ENCODE assay signal across 8 cellular contexts in the genomic region with DNA sequence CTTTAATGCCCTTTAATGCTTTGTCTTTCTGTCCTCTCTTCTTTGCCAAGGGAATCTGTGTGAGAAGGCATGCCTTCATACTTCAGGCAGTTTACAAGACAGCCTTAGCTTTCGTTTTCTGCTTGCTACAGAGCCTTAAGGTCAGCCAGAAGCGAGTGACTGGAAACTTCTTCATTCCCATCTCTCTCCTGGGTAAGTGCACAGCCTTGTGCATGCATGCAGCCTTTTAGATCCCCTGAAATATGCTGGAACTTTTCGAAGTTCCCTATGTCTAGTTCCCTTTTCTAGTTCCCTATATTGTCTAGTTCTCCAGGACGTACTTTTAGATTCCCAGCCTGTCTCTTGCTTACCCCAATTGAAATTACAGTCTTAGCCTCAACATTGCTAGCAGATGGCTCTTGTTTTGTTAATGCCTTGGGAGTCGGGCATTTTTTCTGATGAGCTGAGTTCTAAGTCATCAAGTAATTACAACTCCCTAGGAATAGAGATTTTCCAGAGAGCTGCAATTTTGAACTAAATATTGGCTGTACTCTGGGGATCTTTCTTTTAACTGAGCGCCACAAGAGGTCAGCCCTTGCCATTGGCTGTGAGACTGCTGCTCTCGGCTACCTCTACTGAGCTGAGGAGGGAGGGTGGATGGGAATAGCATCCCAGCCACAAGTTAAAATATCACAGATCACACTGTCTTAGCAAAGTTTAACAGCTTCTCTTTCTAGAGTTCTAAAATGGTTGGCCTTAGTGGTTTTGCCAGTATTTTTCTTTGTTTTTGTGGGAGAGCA. TPM values are rescaled to one million over a fixed set of nuclear protein-coding genes. Genes with fewer than 3 reads are reported as not detected.
A peak's percentile ranks its signal among the peaks of the same experiment; 100 is the strongest.
DNase-seq lines count a peak whose midpoint lies in the region; ATAC-seq and TF ChIP-seq lines count a peak whose summit lies in the region.

No MANE protein-coding gene starts in this region.

- no peak overlapping the region for H2BK20ac ChIP-seq in H9 (ENCODE audit: low read depth, low read length, poor library complexity, severe bottlenecking)

- H2AK5ac ChIP-seq in H9 (ENCODE audit: insufficient read length, low read length) = no peak overlapping the region
- no peak overlapping the region for H2AK5ac ChIP-seq in neuronal stem cell (ENCODE audit: low read depth, low read length)

- H3K4me2 ChIP-seq in H9 (ENCODE audit: insufficient read depth, insufficient read length, low read length) (no peak overlapping the region), neuronal stem cell (ENCODE audit: insufficient read depth, low read length, poor library complexity, severe bottlenecking) (no peak overlapping the region)

- H2BK120ac ChIP-seq in H9 (ENCODE audit: low read depth, low read length, poor library complexity, severe bottlenecking) (no peak overlapping the region), neuronal stem cell (ENCODE audit: low read depth, low read length) (no peak overlapping the region)

- ATAC-seq in HG03571 (IDR thresholded peaks at IDR 0.05; ENCODE audit: unreplicated experiment) = no peak

- H3K36me3 ChIP-seq in neuronal stem cell (replicated peaks in 1 of 2; ENCODE audit: control insufficient read depth in 2 of 2, insufficient read depth in 2 of 2, low read length in 2 of 2) = no peaks in the 10 kb centered on the region

- H3K9me3 Mint-ChIP-seq in H9 = peaks cover 2 to 8% of the 10 kb centered on the region in 2 experiments; a peak in 2 of 5 replicates

- H3K4me3 ChIP-seq in fibroblast of mammary gland (ENCODE audit: control insufficient read depth, low read depth, low read length) (peak overlapping the region; percentile 36), neuronal stem cell (ENCODE audit: low read length in 2 of 2) (peak overlapping the region in 1 of 2 donors; percentile 14)

- TF ChIP-seq CTCF in H9 (conservative IDR thresholded peaks at IDR 0.05) = no peak; the same call in 2 of the 3 replicates
- no peak for TF ChIP-seq CTCF in fibroblast of mammary gland (conservative IDR thresholded peaks at IDR 0.05; ENCODE audit: control insufficient read depth, insufficient read depth, low read depth, low read length)

- H4K5ac ChIP-seq in H9 (ENCODE audit: insufficient read length, low read depth, low read length) = no peak overlapping the region

- H3T11ph ChIP-seq in H9 (ENCODE audit: low read length) = no peak overlapping the region

- peak overlapping the region; percentile 40 to 64 (median 56); a peak in 3 of 7 replicates for H3K27ac Mint-ChIP-seq in H9

- no peak overlapping the region for H2BK12ac ChIP-seq in H9 (ENCODE audit: insufficient read length, low read depth, low read length)
- no peak overlapping the region for H2BK12ac ChIP-seq in neuronal stem cell (ENCODE audit: low read length)

- H3K14ac ChIP-seq in H9 (ENCODE audit: insufficient read depth, low read length) (no peak overlapping the region), neuronal stem cell (ENCODE audit: low read length) (no peak overlapping the region)

- H2BK15ac ChIP-seq in H9 (ENCODE audit: low read depth, low read length) (no peak overlapping the region), neuronal stem cell (ENCODE audit: low read length) (no peak overlapping the region)

- H2AFZ ChIP-seq in H9 (ENCODE audit: low read length) = peak overlapping the region; percentile 93
- H2AFZ ChIP-seq in neuronal stem cell (ENCODE audit: low read length) = peak overlapping the region; percentile 77

- H4K20me1 ChIP-seq in H9 (ENCODE audit: control insufficient read depth, insufficient read depth, insufficient read length) = no peaks in the 10 kb centered on the region

- peaks cover 0 to 8% (median 0%) of the 10 kb centered on the region in 3 experiments; a peak in 2 of 7 replicates for H3K36me3 Mint-ChIP-seq in H9 (ENCODE audit: insufficient read depth in 1 of 3, low read depth in 3 of 3)

- H4K8ac ChIP-seq in H9 (replicated peaks; ENCODE audit: insufficient read length, low read depth, low read length) = no peak overlapping the region
- H4K8ac ChIP-seq in neuronal stem cell (ENCODE audit: low read depth, low read length) = no peak overlapping the region

- H3K4me3 Mint-ChIP-seq in H9 = no peak overlapping the region; a peak in 1 of 5 replicates

- H3K56ac ChIP-seq in H9 (ENCODE audit: insufficient read length, low read depth, low read length) = no peak overlapping the region

- H3K9ac ChIP-seq in H9 (ENCODE audit: extremely low read depth, insufficient read length, low read length) (no peak overlapping the region), neuronal stem cell (ENCODE audit: low read depth, low read length, poor library complexity) (no peak overlapping the region)

- H3K4me1 ChIP-seq in H9 (ENCODE audit: insufficient read depth, low read length) (no peaks in the 10 kb centered on the region), neuronal stem cell (ENCODE audit: control insufficient read depth in 2 of 2, insufficient read depth in 1 of 2, low read depth in 1 of 2, low read length in 2 of 2) (peaks cover 0 to 10% of the 10 kb centered on the region in 2 donors)

- no peaks in the 10 kb centered on the region for H3K79me2 ChIP-seq in H9 (ENCODE audit: insufficient read depth, low read length)

- no peak overlapping the region for H2BK5ac ChIP-seq in H9 (ENCODE audit: insufficient read length, low read length)
- H2BK5ac ChIP-seq in neuronal stem cell (ENCODE audit: low read length) = no peak overlapping the region

- no peaks in the 10 kb centered on the region for H3K23me2 ChIP-seq in H9 (ENCODE audit: insufficient read length, low read depth, low read length, poor library complexity, severe bottlenecking)

- H3K23ac ChIP-seq in H9 (ENCODE audit: insufficient read length, low read depth, low read length) (no peak overlapping the region), neuronal stem cell (ENCODE audit: low read depth, low read length, poor library complexity) (no peak overlapping the region)

- H3K79me1 ChIP-seq in H9 (ENCODE audit: insufficient read depth, low read depth, low read length, poor library complexity, severe bottlenecking) = no peaks in the 10 kb centered on the region
- no peaks in the 10 kb centered on the region for H3K79me1 ChIP-seq in neuronal stem cell (ENCODE audit: low read depth, low read length)

- H3K27me3 ChIP-seq in H9 (ENCODE audit: insufficient read depth, low read length) (no peaks in the 10 kb centered on the region), neuronal stem cell (ENCODE audit: control insufficient read depth in 3 of 3, insufficient read depth in 3 of 3, low read depth in 1 of 3, low read length in 3 of 3) (no peaks in the 10 kb centered on the region)

- H4K91ac ChIP-seq in H9 (ENCODE audit: insufficient read length, low read depth, low read length) (no peak overlapping the region), neuronal stem cell (ENCODE audit: low read depth, low read length, poor library complexity) (no peak overlapping the region)

- H3K4ac ChIP-seq in H9 (ENCODE audit: low read depth, low read length) = no peak overlapping the region
- H3K4ac ChIP-seq in neuronal stem cell (ENCODE audit: low read length) = no peak overlapping the region

- no peaks in the 10 kb centered on the region for H3K27me3 Mint-ChIP-seq in H9 (ENCODE audit: low read depth)

- no peak overlapping the region for H3K27ac ChIP-seq in H9 (ENCODE audit: insufficient read length, low read depth, low read length)
- H3K27ac ChIP-seq in neuronal stem cell (replicated peaks; ENCODE audit: low read length) = no peak overlapping the region

- no CpG with 5 or more reads among the region's 7 CpGs for WGBS in H9 (ENCODE audit: extremely low coverage, insufficient read length, low lambda C conversion rate)
- WGBS in neuronal stem cell (ENCODE audit: extremely low coverage in 2 of 2, insufficient read length in 2 of 2, insufficient replicate concordance in 1 of 2), 2 donors = no CpG with 5 or more reads among the region's 7 CpGs

- H3K18ac ChIP-seq in H9 (ENCODE audit: insufficient read length, low read depth, low read length) (no peak overlapping the region), neuronal stem cell (ENCODE audit: low read length) (no peak overlapping the region)

- peaks cover 17 to 22% of the 10 kb centered on the region in 2 experiments for H3K4me1 Mint-ChIP-seq in H9

- DNase-seq in DMS114 treated with DMSO at 0.1 percent for 48 hours (lab: John Stamatoyannopoulos, UW; ENCODE audit: unreplicated experiment) = peak; percentile 63
- peak; percentile 45 for DNase-seq in H9
- DNase-seq in UCSD-AML1 (lab: John Stamatoyannopoulos, UW; ENCODE audit: unreplicated experiment) = peak; percentile 15
- peak; percentile 65 for DNase-seq in fibroblast of mammary gland (ENCODE audit: low read depth)
- DNase-seq in neuronal stem cell (ENCODE audit: low spot score) = no peak
- DNase-seq in NCI-H187 treated with DMSO at 0.1 percent for 48 hours (lab: John Stamatoyannopoulos, UW) = no peak
- DNase-seq in GF-D8 (lab: John Stamatoyannopoulos, UW) = no peak

- H3K9me3 ChIP-seq in H9 (ENCODE audit: control insufficient read depth, low read depth, low read length) (no peaks in the 10 kb centered on the region), neuronal stem cell (replicated peaks in 1 of 2; ENCODE audit: control insufficient read depth in 2 of 2, insufficient read depth in 1 of 2, low read depth in 1 of 2, low read length in 2 of 2) (peaks cover 2 to 14% of the 10 kb centered on the region in 2 donors)

RNA-seq across cellular contexts. Expression of a gene that starts 22.7 kb away (rescaled TPM):
- total RNA-seq in H9 (2021) = 19.0 and 19.9 TPM in 2 replicates
- 13.7 TPM for polyA plus RNA-seq in neuronal stem cell (2013, experiment 1 of 2)
- polyA plus RNA-seq in neuronal stem cell (2013, experiment 2 of 2) = 13.8 TPM

RNA-seq across cellular contexts. Expression of a gene that starts 51.3 kb away (rescaled TPM):
- 17.0 and 17.8 TPM in 2 replicates for total RNA-seq in H9 (2021)
- 14.1 TPM for polyA plus RNA-seq in neuronal stem cell (2013, experiment 1 of 2)
- polyA plus RNA-seq in neuronal stem cell (2013, experiment 2 of 2) = 14.4 TPM

Comparison
In these comparisons a context has a peak if more than half of its experiments do, and no peak if none do; other contexts are left out.
1. DNase-seq: peak in DMS114 treated with DMSO at 0.1 percent for 48 hours (single experiment), H9 (single experiment), UCSD-AML1 (single experiment) and fibroblast of mammary gland (single experiment); none in neuronal stem cell (single experiment), NCI-H187 treated with DMSO at 0.1 percent for 48 hours (single experiment) and GF-D8 (single experiment).